13 cellular contexts compared by ENCODE assay signal in genomic region chr14:51929920-51930682, GRCh38. TPM values are rescaled to one million over a fixed set of nuclear protein-coding genes. Genes with fewer than 3 reads are reported as not detected.
DNase-seq lines count a peak whose midpoint lies in the region; ATAC-seq and TF ChIP-seq lines count a peak whose summit lies in the region.
"Had no signal": no experiment of that assay in that cellular context is flagged by ENCODE, and none has a peak within 500 bp of the region (broad histone marks: within the 10 kb centered on the region; RNA-seq: fewer than 3 reads in every experiment).

No MANE protein-coding gene starts in this region.

- H3K27me3 Mint-ChIP-seq in activated CD4-positive, alpha-beta memory T cell treated with anti-CD3 and anti-CD28 coated beads, Interleukin-2, amount 10 ng/mL, durations not matched to agents 7 days and 5 days: no peaks in the 10 kb centered on the region
- H3K27me3 Mint-ChIP-seq: memory B cell had no signal

- no peak overlapping the region for H3K4me3 Mint-ChIP-seq in activated CD4-positive, alpha-beta memory T cell treated with anti-CD3 and anti-CD28 coated beads, Interleukin-2, amount 10 ng/mL, durations not matched to agents 7 days and 5 days
- H3K4me3 Mint-ChIP-seq: memory B cell had no signal

- peaks cover 52% of the 10 kb centered on the region for H3K4me1 ChIP-seq in Karpas-422 (ENCODE audit: low read length)
- no peaks in the 10 kb centered on the region for H3K4me1 ChIP-seq in upper lobe of right lung
- H3K4me1 ChIP-seq: Caco-2, SJSA1 had no signal

- H3K27ac ChIP-seq in Karpas-422 (ENCODE audit: low read length) (peak overlapping the region; percentile 44), upper lobe of right lung (no peak overlapping the region)
- H3K27ac ChIP-seq: foreskin keratinocyte, SJSA1 had no signal

- CTCF ChIA-PET in activated CD4-positive, alpha-beta memory T cell treated with anti-CD3 and anti-CD28 coated beads, Interleukin-2, amount 10 ng/mL, durations not matched to agents 7 days and 5 days (lab: Charles Lee): no interaction called here

- no peak overlapping the region for H3K9ac ChIP-seq in Karpas-422 (ENCODE audit: low read length)

- peaks cover 95% of the 10 kb centered on the region for H3K79me2 ChIP-seq in Karpas-422 (ENCODE audit: low read length)

- H3K4me3 ChIP-seq in Karpas-422 (ENCODE audit: low read length) (no peak overlapping the region), upper lobe of right lung (no peak overlapping the region)
- H3K4me3 ChIP-seq: SJSA1 had no signal

- DNase-seq in DMS53 (lab: John Stamatoyannopoulos, UW): peak; percentile 19
- DNase-seq in DMS53 treated with DMSO at 0.1 percent for 48 hours (lab: John Stamatoyannopoulos, UW; ENCODE audit: unreplicated experiment): no peak
- DNase-seq in Karpas-422: no peak
- no peak for DNase-seq in activated CD4-positive, alpha-beta memory T cell treated with anti-CD3 and anti-CD28 coated beads, Interleukin-2, amount 10 ng/mL, durations not matched to agents 7 days and 5 days
- peak; percentile 11 to 42 for DNase-seq in lung microvascular endothelial cell (ENCODE audit: low read depth in 2 of 2)
- DNase-seq in upper lobe of right lung: no peak
- DNase-seq in globus pallidus (ENCODE audit: low spot score): no peak
- no peak for DNase-seq in AG08395 (ENCODE audit: low spot score)
- DNase-seq: 8988T, Caco-2 had no signal

- POLR2A ChIA-PET in activated CD4-positive, alpha-beta memory T cell treated with anti-CD3 and anti-CD28 coated beads, Interleukin-2, amount 10 ng/mL, durations not matched to agents 7 days and 5 days (lab: Charles Lee): interaction anchor here (0.8 to 0.9 kb wide), 2 partner anchors 70 to 83 kb away, joined by 3 to 4 read pairs; partner anchors contain the start of gene GNG2

- ATAC-seq in upper lobe of right lung: no peak

- H3K4me1 Mint-ChIP-seq in activated CD4-positive, alpha-beta memory T cell treated with anti-CD3 and anti-CD28 coated beads, Interleukin-2, amount 10 ng/mL, durations not matched to agents 7 days and 5 days: peaks cover 55% of the 10 kb centered on the region

- H3K9me3 ChIP-seq in Karpas-422 (ENCODE audit: low read length): no peaks in the 10 kb centered on the region
- no peaks in the 10 kb centered on the region for H3K9me3 ChIP-seq in upper lobe of right lung
- H3K9me3 ChIP-seq: Caco-2, SJSA1 had no signal

- H3K4me2 ChIP-seq in Karpas-422 (ENCODE audit: low read depth, low read length, poor library complexity, severe bottlenecking): no peak overlapping the region

- intact Hi-C loops in upper lobe of right lung (cut with DNase I): no loop called here

- H4K20me1 ChIP-seq in Karpas-422 (ENCODE audit: insufficient read depth, low read depth, low read length): no peaks in the 10 kb centered on the region

- H3K36me3 ChIP-seq in Karpas-422 (ENCODE audit: insufficient read depth, low read length) (peaks cover 9% of the 10 kb centered on the region), upper lobe of right lung (no peaks in the 10 kb centered on the region)
- H3K36me3 ChIP-seq: SJSA1 had no signal

- H3K27ac Mint-ChIP-seq in activated CD4-positive, alpha-beta memory T cell treated with anti-CD3 and anti-CD28 coated beads, Interleukin-2, amount 10 ng/mL, durations not matched to agents 7 days and 5 days: peak overlapping the region; percentile 50
- H3K27ac Mint-ChIP-seq: memory B cell had no signal

- TF ChIP-seq CTCF in upper lobe of right lung (IDR thresholded peaks at IDR 0.05): no peak

- H3K9me2 ChIP-seq in Karpas-422 (replicated peaks; ENCODE audit: insufficient read depth, low read length): no peaks in the 10 kb centered on the region

- H2AFZ ChIP-seq in Karpas-422 (ENCODE audit: low read length): no peak overlapping the region

- peaks cover 78% of the 10 kb centered on the region for H3K36me3 Mint-ChIP-seq in activated CD4-positive, alpha-beta memory T cell treated with anti-CD3 and anti-CD28 coated beads, Interleukin-2, amount 10 ng/mL, durations not matched to agents 7 days and 5 days (ENCODE audit: low read depth)

- H3K27me3 ChIP-seq in Karpas-422 (ENCODE audit: low read length) (no peaks in the 10 kb centered on the region), upper lobe of right lung (no peaks in the 10 kb centered on the region)
- H3K27me3 ChIP-seq: foreskin keratinocyte, SJSA1 had no signal

- peaks cover 2% of the 10 kb centered on the region for H3K9me3 Mint-ChIP-seq in activated CD4-positive, alpha-beta memory T cell treated with anti-CD3 and anti-CD28 coated beads, Interleukin-2, amount 10 ng/mL, durations not matched to agents 7 days and 5 days
- H3K9me3 Mint-ChIP-seq: memory B cell had no signal

RNA-seq across cellular contexts. Expression of gene RTRAF, which starts 59.2 kb away (rescaled TPM):
- total RNA-seq in Karpas-422 (2014; rRNA removed; shearing (Covaris generic); ENCODE audit: low replicate concordance): 291 and 784 TPM in 2 replicates
- 100 to 1,000 TPM; 175 to 188 TPM for total RNA-seq in activated CD4-positive, alpha-beta memory T cell treated with anti-CD3 and anti-CD28 coated beads, Interleukin-2, amount 10 ng/mL, durations not matched to agents 7 days and 5 days
- 107 and 155 TPM in 2 replicates for total RNA-seq in lung microvascular endothelial cell
- total RNA-seq in upper lobe of right lung: 104 TPM

Comparison
In these comparisons a context has a peak if more than half of its experiments do, and no peak if none do; other contexts are left out.
1. DNase-seq: peak in DMS53 (single experiment) and lung microvascular endothelial cell (2 of 2); none in DMS53 treated with DMSO at 0.1 percent for 48 hours (single experiment), Karpas-422 (single experiment), activated CD4-positive, alpha-beta memory T cell treated with anti-CD3 and anti-CD28 coated beads, Interleukin-2, amount 10 ng/mL, durations not matched to agents 7 days and 5 days (single experiment), upper lobe of right lung (single experiment), globus pallidus (single experiment) and AG08395 (single experiment).